In genomic region chr14:44099752-44100462, GRCh38 we compare ENCODE assay signal across 19 cellular contexts.
DNase-seq lines count a peak whose midpoint lies in the region; ATAC-seq and TF ChIP-seq lines count a peak whose summit lies in the region.
"Had no signal": no experiment of that assay in that cellular context is flagged by ENCODE, and none has a peak within 500 bp of the region (broad histone marks: within the 10 kb centered on the region; RNA-seq: fewer than 3 reads in every experiment).

No MANE protein-coding gene starts in this region.

- H3K9me2 ChIP-seq in Karpas-422 (replicated peaks; ENCODE audit: insufficient read depth, low read length): no peaks in the 10 kb centered on the region

- intact Hi-C loops in MCF 10A (cut with micrococcal nuclease): no loop called here
- intact Hi-C loops in breast epithelium (cut with DNase I; ENCODE audit: low total_unique reads): no loop called here
- intact Hi-C loops in Right ventricle myocardium superior (cut with DNase I): no loop called here
- intact Hi-C loops in heart left ventricle (cut with DNase I): no loop called here

- TF ChIP-seq POLR2A in breast epithelium (IDR thresholded peaks at IDR 0.05) (no peak), heart left ventricle (IDR thresholded peaks at IDR 0.05) (no peak)

- BruUV-seq in MCF 10A (replicated peaks; lab: Mats Ljungman, UMichigan): no TSS peak

- H3K27ac ChIP-seq in breast epithelium (no peak overlapping the region), heart left ventricle (no peak overlapping the region), Karpas-422 (ENCODE audit: low read length) (no peak overlapping the region)
- H3K27ac ChIP-seq: 22Rv1; A549; BLaER1 treated with 17β-estradiol and CSF1 and Interleukin-3, amounts not matched to agents 10 nM and 100 nM; C4-2B had no signal

- H3K4me1 ChIP-seq in breast epithelium (no peaks in the 10 kb centered on the region), heart left ventricle (no peaks in the 10 kb centered on the region), Karpas-422 (ENCODE audit: low read length) (no peaks in the 10 kb centered on the region)
- H3K4me1 ChIP-seq: A549; BLaER1 treated with 17β-estradiol and CSF1 and Interleukin-3, amounts not matched to agents 10 nM and 100 nM; Caco-2 had no signal

- H3K27me3 ChIP-seq in breast epithelium (no peaks in the 10 kb centered on the region), heart left ventricle (no peaks in the 10 kb centered on the region), Karpas-422 (ENCODE audit: low read length) (no peaks in the 10 kb centered on the region)
- H3K27me3 ChIP-seq: BLaER1 treated with 17β-estradiol and CSF1 and Interleukin-3, amounts not matched to agents 10 nM and 100 nM had no signal

- no peak overlapping the region for H3K4me3 ChIP-seq in breast epithelium
- H3K4me3 ChIP-seq in heart left ventricle: no peak overlapping the region
- H3K4me3 ChIP-seq in Karpas-422 (ENCODE audit: low read length): no peak overlapping the region
- H3K4me3 ChIP-seq: A549; BLaER1 treated with 17β-estradiol and CSF1 and Interleukin-3, amounts not matched to agents 10 nM and 100 nM had no signal

- H3K4me3 Mint-ChIP-seq in MCF 10A (ENCODE audit: unreplicated experiment): no peak overlapping the region
- H3K4me3 Mint-ChIP-seq: B cell; CD4-positive, alpha-beta T cell; CD8-positive, alpha-beta T cell had no signal

- H3K9me3 Mint-ChIP-seq in MCF 10A (ENCODE audit: unreplicated experiment): peaks cover 13% of the 10 kb centered on the region

- no peaks in the 10 kb centered on the region for H4K20me1 ChIP-seq in Karpas-422 (ENCODE audit: insufficient read depth, low read depth, low read length)
- H4K20me1 ChIP-seq: BLaER1 treated with 17β-estradiol and CSF1 and Interleukin-3, amounts not matched to agents 10 nM and 100 nM had no signal

- DNase-seq in MCF 10A (ENCODE audit: unreplicated experiment) (no peak), breast epithelium (ENCODE audit: low spot score in 2 of 2) (no peak), Right ventricle myocardium superior (no peak), heart left ventricle (no peak), Karpas-422 (no peak), omental fat pad (ENCODE audit: low spot score) (no peak)
- DNase-seq: AML-193; Caco-2; Calu3; CD4-positive, alpha-beta T cell; CD8-positive, alpha-beta T cell; DMS79 treated with DMSO at 0.1 percent for 48 hours; GF-D8 had no signal

- peak overlapping the region; percentile 63 for H3K27ac Mint-ChIP-seq in MCF 10A (ENCODE audit: low read depth, unreplicated experiment)
- H3K27ac Mint-ChIP-seq: B cell; CD4-positive, alpha-beta T cell; CD8-positive, alpha-beta T cell had no signal

- peak overlapping the region; percentile 34 for H2AFZ ChIP-seq in Karpas-422 (ENCODE audit: low read length)

- CTCF ChIA-PET in MCF 10A (lab: Yijun Ruan, JAX): no interaction called here

- H3K4me2 ChIP-seq in Karpas-422 (ENCODE audit: low read depth, low read length, poor library complexity, severe bottlenecking): no peak overlapping the region
- H3K4me2 ChIP-seq: A549; BLaER1 treated with 17β-estradiol and CSF1 and Interleukin-3, amounts not matched to agents 10 nM and 100 nM had no signal

- H3K9ac ChIP-seq in Karpas-422 (ENCODE audit: low read length): no peak overlapping the region
- H3K9ac ChIP-seq: BLaER1 treated with 17β-estradiol and CSF1 and Interleukin-3, amounts not matched to agents 10 nM and 100 nM had no signal

- H3K9me3 ChIP-seq in breast epithelium: no peaks in the 10 kb centered on the region
- H3K9me3 ChIP-seq in heart left ventricle: peaks cover 0 to 6% (median 0%) of the 10 kb centered on the region in 12 donors
- H3K9me3 ChIP-seq in Karpas-422 (ENCODE audit: low read length): peaks cover 7% of the 10 kb centered on the region; the same call in 1 of the 2 replicates
- H3K9me3 ChIP-seq: A549, Caco-2 had no signal

- ATAC-seq in Right ventricle myocardium superior (ENCODE audit: poor library complexity) (peak; percentile 62), heart left ventricle (no peak), omental fat pad (ENCODE audit: low FRiP score) (peak; percentile 69), HG03439 (IDR thresholded peaks at IDR 0.05; ENCODE audit: unreplicated experiment) (no peak)
- ATAC-seq: A549; CD8-positive, alpha-beta T cell had no signal

- H3K27me3 Mint-ChIP-seq in MCF 10A (ENCODE audit: insufficient read depth, unreplicated experiment): no peaks in the 10 kb centered on the region
- H3K27me3 Mint-ChIP-seq: B cell; CD4-positive, alpha-beta T cell had no signal

- POLR2A ChIA-PET in MCF 10A (lab: Yijun Ruan, JAX): interaction anchor here (1.0 kb wide), 1 partner anchor 9 kb away, joined by 4 read pairs; no protein-coding TSS in a partner anchor

- WGBS in heart left ventricle, 4 donors: 64 to 73% (median 71%) methylated on average over 1 of the region's 1 CpG

- H3K36me3 ChIP-seq in breast epithelium (no peaks in the 10 kb centered on the region), heart left ventricle (no peaks in the 10 kb centered on the region), Karpas-422 (ENCODE audit: insufficient read depth, low read length) (no peaks in the 10 kb centered on the region)
- H3K36me3 ChIP-seq: BLaER1 treated with 17β-estradiol and CSF1 and Interleukin-3, amounts not matched to agents 10 nM and 100 nM had no signal

- peaks cover 10% of the 10 kb centered on the region for H3K4me1 Mint-ChIP-seq in MCF 10A (ENCODE audit: insufficient read depth, unreplicated experiment)
- H3K4me1 Mint-ChIP-seq: B cell had no signal

- no peaks in the 10 kb centered on the region for H3K36me3 Mint-ChIP-seq in MCF 10A (ENCODE audit: insufficient read depth, unreplicated experiment)
- H3K36me3 Mint-ChIP-seq: CD8-positive, alpha-beta T cell had no signal

- TF ChIP-seq CTCF in MCF 10A (IDR thresholded peaks at IDR 0.05; ENCODE audit: unreplicated experiment) (no peak), breast epithelium (IDR thresholded peaks at IDR 0.05) (no peak), heart left ventricle (IDR thresholded peaks at IDR 0.05) (no peak), omental fat pad (IDR thresholded peaks at IDR 0.05) (no peak)

- no peaks in the 10 kb centered on the region for H3K79me2 ChIP-seq in Karpas-422 (ENCODE audit: low read length)

Comparison
In these comparisons a context has a peak if more than half of its experiments do, and no peak if none do; other contexts are left out.
1. ATAC-seq: peak in Right ventricle myocardium superior (single experiment) and omental fat pad (single experiment); none in heart left ventricle (0 of 4) and HG03439 (single experiment).